7 cellular contexts compared by ENCODE assay signal in the genomic region with DNA sequence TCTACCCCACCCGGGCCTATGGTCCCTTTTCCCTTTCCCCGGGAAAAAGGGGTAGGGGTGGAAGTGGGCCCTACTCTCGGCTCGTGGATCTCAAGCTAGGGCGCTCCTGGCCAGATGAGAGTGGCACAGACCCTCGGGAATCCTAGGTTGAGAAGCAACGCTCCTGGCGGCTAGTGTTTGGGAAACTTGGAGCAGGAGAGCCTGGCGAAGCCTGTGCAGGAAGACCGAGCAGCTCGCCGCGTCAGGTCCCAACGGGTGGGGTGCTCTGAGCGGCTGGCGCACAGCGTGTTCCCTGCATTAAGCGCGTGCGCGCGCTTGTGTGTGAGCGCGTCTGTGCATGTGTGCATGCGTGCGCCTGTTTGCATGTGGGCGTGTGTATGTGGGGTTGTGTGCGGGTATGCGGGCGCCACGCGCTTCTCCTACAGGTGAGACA. TPM values are rescaled to one million over a fixed set of nuclear protein-coding genes. Genes with fewer than 3 reads are reported as not detected.
DNase-seq lines count a peak whose midpoint lies in the region; ATAC-seq, FAIRE-seq and TF ChIP-seq lines count a peak whose summit lies in the region.

No MANE protein-coding gene starts in this region.

- H3K27me3 Mint-ChIP-seq in activated B cell treated with CpG ODN at 0.5 μM for 24 hours, result peaks cover 25% of the 10 kb centered on the region

- H3K9me3 ChIP-seq in muscle layer of colon (ENCODE audit: low read length) (no peaks in the 10 kb centered on the region), transverse colon (no peaks in the 10 kb centered on the region)

- H3K4me3 Mint-ChIP-seq in activated B cell treated with CpG ODN at 0.5 μM for 24 hours, result peak overlapping the region; percentile 84

- no peaks in the 10 kb centered on the region for H3K9me3 Mint-ChIP-seq in activated B cell treated with CpG ODN at 0.5 μM for 24 hours

- TF ChIP-seq POLR2A in transverse colon (IDR thresholded peaks at IDR 0.05), result no peak

- H3K4me1 ChIP-seq in muscle layer of colon (ENCODE audit: insufficient read depth, low read length), result peaks cover 29% of the 10 kb centered on the region
- peaks cover 9 to 37% (median 23%) of the 10 kb centered on the region in 4 donors for H3K4me1 ChIP-seq in transverse colon

- 2% methylated on average over 32 of the region's 32 CpGs; no CpG with 5 or more reads in 1 of the 2 donors for WGBS in transverse colon (ENCODE audit: low coverage in 1 of 2), 2 donors

- H3K27ac Mint-ChIP-seq in activated B cell treated with CpG ODN at 0.5 μM for 24 hours, result no peak overlapping the region

- H3K9ac ChIP-seq in muscle layer of colon (ENCODE audit: low read length), result no peak overlapping the region

- no peak for TF ChIP-seq EP300 in transverse colon (IDR thresholded peaks at IDR 0.05; ENCODE audit: low read depth)

- H3K36me3 Mint-ChIP-seq in activated B cell treated with CpG ODN at 0.5 μM for 24 hours (ENCODE audit: low read depth), result no peaks in the 10 kb centered on the region

- CTCF ChIA-PET in activated B cell treated with CpG ODN at 0.5 μM for 24 hours (lab: Charles Lee), result interaction anchor here (1.3 to 1.6 kb wide), 3 partner anchors 54 to 90 kb away, joined by 3 to 7 read pairs (median 5); no protein-coding TSS in a partner anchor

- TF ChIP-seq CTCF in activated B cell treated with CpG ODN at 0.5 μM for 24 hours (IDR thresholded peaks at IDR 0.05) (no peak), transverse colon (IDR thresholded peaks at IDR 0.05) (no peak)

- ATAC-seq in HG02885 (IDR thresholded peaks at IDR 0.05; ENCODE audit: poor library complexity, unreplicated experiment) (peak; percentile 68), activated B cell treated with CpG ODN at 0.5 μM for 24 hours (ENCODE audit: low read depth) (peak; percentile 63)

- H3K27ac ChIP-seq in muscle layer of colon (ENCODE audit: low read depth, low read length) (no peak overlapping the region), transverse colon (no peak overlapping the region)

- H3K27me3 ChIP-seq in muscle layer of colon (ENCODE audit: control insufficient read depth in 1 of 2, insufficient read depth in 2 of 2, low read length in 2 of 2) (peaks cover 46 to 52% of the 10 kb centered on the region in 2 donors), transverse colon (peaks cover 90% of the 10 kb centered on the region)

- H3K36me3 ChIP-seq in muscle layer of colon (ENCODE audit: insufficient read depth, low read length), result no peaks in the 10 kb centered on the region
- H3K36me3 ChIP-seq in transverse colon, result no peaks in the 10 kb centered on the region

- H3K4me3 ChIP-seq in muscle layer of colon (ENCODE audit: low read depth in 1 of 2, low read length in 2 of 2) (peak overlapping the region; percentile 27 to 32), transverse colon (peak overlapping the region in 3 of 4 donors; percentile 2 to 31 (median 27))

- in situ Hi-C loops in transverse colon (cut with MboI; ENCODE audit: low pct_ligation_motif_present in 1 of 4, low pct_unique_long_range_greater_than_20kb in 1 of 4, low sequenced_read_pairs in 3 of 4), result no loop called here

- POLR2A ChIA-PET in activated B cell treated with CpG ODN at 0.5 μM for 24 hours (lab: Charles Lee), result interaction anchor here (0.6 to 1.5 kb wide), 10 partner anchors 11 to 71 kb away, joined by 3 to 7 read pairs (median 4); no protein-coding TSS in a partner anchor

- FAIRE-seq in GM18507 (lab: Jason Lieb, UNC), result peak; percentile 21

- intact Hi-C loops in activated B cell treated with CpG ODN at 0.5 μM for 24 hours (cut with micrococcal nuclease), result loop anchor here (2.0 kb wide), 1 partner anchor 56 kb away; no protein-coding TSS in a partner anchor
- intact Hi-C loops in transverse colon (cut with DNase I; ENCODE audit: low total_unique reads), result no loop called here

- no peak for DNase-seq in GM18507 (ENCODE audit: extremely low spot score, insufficient read length, low read depth)
- DNase-seq in activated B cell treated with CpG ODN at 0.5 μM for 24 hours, result peak; percentile 41
- peak; percentile 62 for DNase-seq in dermis blood vessel endothelial cell
- peak; percentile 63 for DNase-seq in transverse colon
- no peak for DNase-seq in NOMO-1 (lab: John Stamatoyannopoulos, UW; ENCODE audit: unreplicated experiment in 2 of 2)

- H3K4me1 Mint-ChIP-seq in activated B cell treated with CpG ODN at 0.5 μM for 24 hours, result peaks cover 45% of the 10 kb centered on the region

RNA-seq across cellular contexts. Expression of gene FLI1, which starts 7.1 kb away (rescaled TPM):
- 64.9 and 69.2 TPM in 2 replicates for total RNA-seq in activated B cell treated with CpG ODN at 0.5 μM for 24 hours
- 210 and 251 TPM in 2 replicates for total RNA-seq in dermis blood vessel endothelial cell
- 10 to 100 TPM in 1 of 4 donors, 1 to 10 TPM in 3; 7.5 to 19.1 (median 8.4) TPM for total RNA-seq in transverse colon

Comparison
In these comparisons a context has a peak if more than half of its experiments do, and no peak if none do; other contexts are left out.
1. DNase-seq: peak in activated B cell treated with CpG ODN at 0.5 μM for 24 hours (single experiment), dermis blood vessel endothelial cell (single experiment) and transverse colon (single experiment); none in GM18507 (single experiment) and NOMO-1 (0 of 2).